ENCODE assay signal across 11 cellular contexts in genomic region chrX:128816919-128817318, GRCh38.
DNase-seq lines count a peak whose midpoint lies in the region; FAIRE-seq and TF ChIP-seq lines count a peak whose summit lies in the region.
"Had no signal": no experiment of that assay in that cellular context is flagged by ENCODE, and none has a peak within 500 bp of the region (broad histone marks: within the 10 kb centered on the region; RNA-seq: fewer than 3 reads in every experiment).

No MANE protein-coding gene starts in this region.

- H3K4me3 ChIP-seq in GM06990 (replicated peaks; ENCODE audit: low read depth, low read length): no peak overlapping the region
- H3K4me3 ChIP-seq: sigmoid colon had no signal

- CTCF ChIA-PET in HEK293T (lab: Yijun Ruan, JAX): interaction anchor here (0.6 to 1.8 kb wide), 4 partner anchors 159 to 1865 kb away, joined by 3 to 10 read pairs (median 3); no protein-coding TSS in a partner anchor

- no peaks in the 10 kb centered on the region for H3K36me3 ChIP-seq in GM06990 (ENCODE audit: control insufficient read depth, insufficient read depth, low read length)
- H3K36me3 ChIP-seq: sigmoid colon had no signal

- POLR2A ChIA-PET in HEK293T (lab: Yijun Ruan, JAX): no interaction called here

- FAIRE-seq in RCC 7860 (lab: Jason Lieb, UNC): no peak
- FAIRE-seq: bronchial epithelial cell had no signal

- DNase-seq in GM06990 (ENCODE audit: extremely low read depth, insufficient read length): no peak
- peak; percentile 32 for DNase-seq in HEK293T (ENCODE audit: extremely low spot score)
- peak; percentile 2 for DNase-seq in OCI-M1 (lab: John Stamatoyannopoulos, UW)
- DNase-seq in kidney tubule cell (ENCODE audit: low spot score): peak; percentile 2
- DNase-seq in NCI-H1105 treated with DMSO at 0.1 percent for 48 hours (lab: John Stamatoyannopoulos, UW): no peak
- DNase-seq in middle frontal gyrus (ENCODE audit: extremely low spot score, low spot score): no peak
- no peak for DNase-seq in RCC 7860 (ENCODE audit: low spot score)
- DNase-seq: GDM1, mammary epithelial cell, sigmoid colon had no signal

- no peaks in the 10 kb centered on the region for H3K27me3 ChIP-seq in GM06990 (replicated peaks; ENCODE audit: control insufficient read depth, insufficient read depth, low read length)
- H3K27me3 ChIP-seq: sigmoid colon had no signal

- peak; percentile 44 for TF ChIP-seq CTCF in GM06990 (IDR thresholded peaks at IDR 0.05; ENCODE audit: insufficient read depth, low read length, poor library complexity, severe bottlenecking)

TF ChIP-seq in HEK293T, 16 proteins besides CTCF, POLR2A, EP300 and RAD21:
- TF ChIP-seq PKNOX1 (IDR thresholded peaks at IDR 0.05) (no peak), ARNT (IDR thresholded peaks at IDR 0.05) (no peak), FOXK2 (IDR thresholded peaks at IDR 0.05) (no peak), L3MBTL2 (conservative IDR thresholded peaks at IDR 0.05) (no peak), TARDBP (IDR thresholded peaks at IDR 0.05) (no peak), ELF4 (IDR thresholded peaks at IDR 0.05) (no peak), BHLHE40 (IDR thresholded peaks at IDR 0.05; ENCODE audit: borderline replicate concordance) (no peak), FOXA1 (IDR thresholded peaks at IDR 0.05) (no peak), ZNF384 (IDR thresholded peaks at IDR 0.05) (no peak), FOXM1 (IDR thresholded peaks at IDR 0.05; ENCODE audit: borderline replicate concordance) (no peak)

Comparison
In these comparisons a context has a peak if more than half of its experiments do, and no peak if none do; other contexts are left out.
1. DNase-seq: peak in HEK293T (single experiment), OCI-M1 (single experiment) and kidney tubule cell (single experiment); none in GM06990 (single experiment), NCI-H1105 treated with DMSO at 0.1 percent for 48 hours (single experiment), middle frontal gyrus (single experiment) and RCC 7860 (single experiment).